In the genomic region with DNA sequence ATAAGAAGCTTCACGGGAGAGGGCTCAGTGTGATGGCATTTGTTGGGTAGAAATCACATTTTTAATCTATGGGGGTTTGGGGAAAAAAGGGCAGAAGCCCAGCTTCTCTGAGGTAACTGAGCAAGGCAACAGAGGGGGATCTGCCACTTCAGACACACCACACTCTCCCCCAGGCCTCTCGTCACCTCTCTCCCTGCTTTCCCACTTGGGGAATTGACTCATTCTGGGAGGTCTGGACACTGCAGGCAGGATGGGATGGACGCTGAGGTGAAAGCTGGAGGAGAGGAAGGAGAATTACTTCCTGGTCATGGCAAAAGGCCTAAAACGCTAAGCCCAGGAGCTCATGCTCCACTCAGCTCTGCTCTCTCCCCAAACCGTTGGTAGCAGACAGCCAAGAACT, we compare ENCODE assay signal across 9 cellular contexts. TPM values are rescaled to one million over a fixed set of nuclear protein-coding genes. Genes with fewer than 3 reads are reported as not detected.
DNase-seq lines count a peak whose midpoint lies in the region; ATAC-seq and TF ChIP-seq lines count a peak whose summit lies in the region.
"Had no signal": no experiment of that assay in that cellular context is flagged by ENCODE, and none has a peak within 500 bp of the region (broad histone marks: within the 10 kb centered on the region; RNA-seq: fewer than 3 reads in every experiment).

No MANE protein-coding gene starts in this region.

- no peaks in the 10 kb centered on the region for H3K9me3 ChIP-seq in heart right ventricle
- no peaks in the 10 kb centered on the region for H3K9me3 ChIP-seq in mesodermal cell (ENCODE audit: control insufficient read depth, low read length)
- H3K9me3 ChIP-seq in uterus: no peaks in the 10 kb centered on the region
- no peaks in the 10 kb centered on the region for H3K9me3 ChIP-seq in A673 (ENCODE audit: low read depth, low read length, poor library complexity, severe bottlenecking)
- H3K9me3 ChIP-seq: Caco-2 had no signal

- intact Hi-C loops in heart right ventricle (cut with DNase I): loop anchor here in 4 of 10 donors (5.0 to 10.0 kb wide), 4 partner anchors 35 to 470 kb away; a partner anchor contains a TSS
- intact Hi-C loops in left cardiac atrium (cut with DNase I): no loop called here
- intact Hi-C loops in MCF 10A (cut with micrococcal nuclease): no loop called here
- intact Hi-C loops in uterus (cut with DNase I; ENCODE audit: low total_unique reads): no loop called here
- intact Hi-C loops in A673 (cut with micrococcal nuclease; ENCODE audit: unreplicated experiment): no loop called here

- peak overlapping the region; percentile 90 for H3K27ac Mint-ChIP-seq in MCF 10A (ENCODE audit: low read depth, unreplicated experiment)

- peaks cover 0 to 28% (median 24%) of the 10 kb centered on the region in 9 donors for H3K4me1 ChIP-seq in heart right ventricle
- H3K4me1 ChIP-seq in mesodermal cell (ENCODE audit: control insufficient read depth, insufficient read depth, low read length, poor library complexity, severe bottlenecking): peaks cover 25% of the 10 kb centered on the region
- H3K4me1 ChIP-seq in uterus: peaks cover 0 to 14% of the 10 kb centered on the region in 2 donors
- H3K4me1 ChIP-seq in A673 (ENCODE audit: insufficient read depth, low read length, poor library complexity, severe bottlenecking): peaks cover 5% of the 10 kb centered on the region
- H3K4me1 ChIP-seq: Caco-2 had no signal

- H3K27ac ChIP-seq in heart right ventricle (peak overlapping the region in 9 of 10 donors; percentile 15 to 79 (median 58)), mesodermal cell (ENCODE audit: low read depth, low read length, severe bottlenecking) (peak overlapping the region; percentile 80), uterus (peak overlapping the region; percentile 72 to 76), A673 (ENCODE audit: low read depth, low read length, poor library complexity, severe bottlenecking) (no peak overlapping the region)

- no peaks in the 10 kb centered on the region for H3K27me3 ChIP-seq in heart right ventricle
- H3K27me3 ChIP-seq in uterus: no peaks in the 10 kb centered on the region
- no peaks in the 10 kb centered on the region for H3K27me3 ChIP-seq in A673 (replicated peaks; ENCODE audit: insufficient read depth, low read depth, low read length, poor library complexity)

- BruUV-seq in MCF 10A (replicated peaks; lab: Mats Ljungman, UMichigan): no TSS peak
- BruUV-seq in A673 (replicated peaks; lab: Mats Ljungman, UMichigan): no TSS peak

- H3K4me1 Mint-ChIP-seq in MCF 10A (ENCODE audit: insufficient read depth, unreplicated experiment): peaks cover 25% of the 10 kb centered on the region

- CTCF ChIA-PET in MCF 10A (lab: Yijun Ruan, JAX) (interaction anchor here (0.6 to 1.6 kb wide), 7 partner anchors 10 to 681 kb away, joined by 3 to 5 read pairs (median 3); no protein-coding TSS in a partner anchor), A673 (lab: Charles Lee) (no interaction called here)

- no peak for TF ChIP-seq POLR2A in uterus (IDR thresholded peaks at IDR 0.05)

- H3K4me3 ChIP-seq in heart right ventricle (no peak overlapping the region), mesodermal cell (ENCODE audit: extremely low read depth, insufficient read depth, low read length, poor library complexity, severe bottlenecking) (no peak overlapping the region), uterus (no peak overlapping the region), A673 (ENCODE audit: low read depth, low read length, poor library complexity, severe bottlenecking) (no peak overlapping the region)

- peaks cover 24% of the 10 kb centered on the region for H3K36me3 Mint-ChIP-seq in MCF 10A (ENCODE audit: insufficient read depth, unreplicated experiment)

- H3K9me3 Mint-ChIP-seq in MCF 10A (ENCODE audit: unreplicated experiment): no peaks in the 10 kb centered on the region

- DNase-seq in heart right ventricle: no peak
- no peak for DNase-seq in left cardiac atrium
- DNase-seq in MCF 10A (ENCODE audit: unreplicated experiment): peak; percentile 33
- no peak for DNase-seq in uterus
- no peak for DNase-seq in A673 (ENCODE audit: low spot score)

- H3K27me3 Mint-ChIP-seq in MCF 10A (ENCODE audit: insufficient read depth, unreplicated experiment): no peaks in the 10 kb centered on the region

- WGBS in heart right ventricle, 2 donors: 66 to 68% methylated on average over 5 of the region's 5 CpGs
- 67 to 94% methylated on average over 1 to 2 of the region's 5 CpGs for WGBS in mesodermal cell (ENCODE audit: insufficient coverage in 2 of 2), 2 experiments

- no peak for TF ChIP-seq CTCF in heart right ventricle (IDR thresholded peaks at IDR 0.05)
- no peak for TF ChIP-seq CTCF in MCF 10A (IDR thresholded peaks at IDR 0.05; ENCODE audit: unreplicated experiment)
- no peak for TF ChIP-seq CTCF in uterus (IDR thresholded peaks at IDR 0.05)
- TF ChIP-seq CTCF in A673 (conservative IDR thresholded peaks at IDR 0.05; ENCODE audit: low read depth, low read length): no peak

- POLR2A ChIA-PET in MCF 10A (lab: Yijun Ruan, JAX) (interaction anchor here (0.9 to 2.0 kb wide), 11 partner anchors 9 to 304 kb away, joined by 3 to 12 read pairs (median 5); a partner anchor contains a TSS), A673 (lab: Charles Lee; ENCODE audit: low non-redundant PET) (interaction anchor here (0.6 kb wide), 1 partner anchor 12 kb away, joined by 3 read pairs; no protein-coding TSS in a partner anchor)

- H3K36me3 ChIP-seq in heart right ventricle (peaks cover 0 to 6% (median 0%) of the 10 kb centered on the region in 9 donors), mesodermal cell (ENCODE audit: control insufficient read depth, insufficient read depth, low read length) (no peaks in the 10 kb centered on the region), uterus (no peaks in the 10 kb centered on the region), A673 (ENCODE audit: insufficient read depth, low read length, poor library complexity, severe bottlenecking) (no peaks in the 10 kb centered on the region)

- peak overlapping the region; percentile 4 for H3K4me3 Mint-ChIP-seq in MCF 10A (ENCODE audit: unreplicated experiment)

- ATAC-seq in heart right ventricle: no peak
- no peak for ATAC-seq in left cardiac atrium
- ATAC-seq in HG02588 (IDR thresholded peaks at IDR 0.05; ENCODE audit: unreplicated experiment): no peak
- no peak for ATAC-seq in HG02642 (IDR thresholded peaks at IDR 0.05; ENCODE audit: poor library complexity, unreplicated experiment)

RNA-seq across cellular contexts. Expression of a gene that starts 33.2 kb away (rescaled TPM):
- 1 to 10 TPM in 9 of 10 donors, under 1 TPM in 1; 0.85 to 3.5 (median 2.3) TPM for total RNA-seq in heart right ventricle
- 1 to 10 TPM in 1 of 2 donors, under 1 TPM in 1; 0.75 to 1.8 TPM for polyA plus RNA-seq in heart right ventricle
- 10 to 100 TPM in 1 of 2 donors, 1 to 10 TPM in 1; 8.2 to 17.1 TPM for total RNA-seq in left cardiac atrium
- 25.7 and 29.4 TPM in 2 replicates for total RNA-seq in MCF 10A (2022)
- polyA plus RNA-seq in mesodermal cell (2013, experiment 1 of 2): 0.70 TPM
- polyA plus RNA-seq in mesodermal cell (2013, experiment 2 of 2): 0.56 TPM
- 10 to 100 TPM; 28.9 to 36.9 (median 32.5) TPM for total RNA-seq in uterus
- 0.43 and 0.63 TPM in 2 replicates for total RNA-seq in A673 (2021)
